ENCODE assay signal across 1 cellular context in the genomic region with DNA sequence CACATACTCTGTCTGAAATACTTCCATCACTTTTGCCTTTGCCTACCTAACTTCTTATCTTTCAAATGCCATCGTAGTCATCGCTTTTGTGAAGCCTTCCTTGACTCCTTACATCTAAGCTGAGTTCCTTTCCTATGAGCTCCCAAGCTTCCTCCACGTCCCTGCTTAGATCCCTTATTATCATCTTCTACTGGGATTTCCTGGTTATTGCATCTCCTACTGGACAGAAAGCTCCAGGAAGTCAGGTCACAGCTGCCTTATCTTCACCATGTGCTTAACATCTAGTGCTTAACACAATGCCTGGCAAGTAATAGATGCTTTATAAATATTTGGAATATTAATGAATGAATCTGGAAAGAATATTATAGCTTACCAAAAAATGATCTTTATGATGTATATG.
TF ChIP-seq lines count a peak whose summit lies in the region.

No MANE protein-coding gene starts in this region.

TF ChIP-seq in HCT116, 20 proteins besides CTCF, POLR2A, EP300 and RAD21:
- TF ChIP-seq, protein P1, sequence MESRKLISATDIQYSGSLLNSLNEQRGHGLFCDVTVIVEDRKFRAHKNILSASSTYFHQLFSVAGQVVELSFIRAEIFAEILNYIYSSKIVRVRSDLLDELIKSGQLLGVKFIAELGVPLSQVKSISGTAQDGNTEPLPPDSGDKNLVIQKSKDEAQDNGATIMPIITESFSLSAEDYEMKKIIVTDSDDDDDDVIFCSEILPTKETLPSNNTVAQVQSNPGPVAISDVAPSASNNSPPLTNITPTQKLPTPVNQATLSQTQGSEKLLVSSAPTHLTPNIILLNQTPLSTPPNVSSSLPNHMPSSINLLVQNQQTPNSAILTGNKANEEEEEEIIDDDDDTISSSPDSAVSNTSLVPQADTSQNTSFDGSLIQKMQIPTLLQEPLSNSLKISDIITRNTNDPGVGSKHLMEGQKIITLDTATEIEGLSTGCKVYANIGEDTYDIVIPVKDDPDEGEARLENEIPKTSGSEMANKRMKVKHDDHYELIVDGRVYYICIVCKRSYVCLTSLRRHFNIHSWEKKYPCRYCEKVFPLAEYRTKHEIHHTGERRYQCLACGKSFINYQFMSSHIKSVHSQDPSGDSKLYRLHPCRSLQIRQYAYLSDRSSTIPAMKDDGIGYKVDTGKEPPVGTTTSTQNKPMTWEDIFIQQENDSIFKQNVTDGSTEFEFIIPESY (IDR thresholded peaks at IDR 0.05; ENCODE audit: extremely low read depth, insufficient replicate concordance, low read length), result no peak
- TF ChIP-seq YY1 (IDR thresholded peaks at IDR 0.05; ENCODE audit: extremely low read depth, insufficient replicate concordance, low read depth, low read length) (no peak), EZH2phosphoT487 (IDR thresholded peaks at IDR 0.05; ENCODE audit: borderline replicate concordance) (no peak), CBX3 (IDR thresholded peaks at IDR 0.05; ENCODE audit: low read depth) (no peak)
- TF ChIP-seq, protein P2, sequence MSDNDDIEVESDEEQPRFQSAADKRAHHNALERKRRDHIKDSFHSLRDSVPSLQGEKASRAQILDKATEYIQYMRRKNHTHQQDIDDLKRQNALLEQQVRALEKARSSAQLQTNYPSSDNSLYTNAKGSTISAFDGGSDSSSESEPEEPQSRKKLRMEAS (IDR thresholded peaks at IDR 0.05), result 0 out of 2 replicates have a peak, but pooled peaks have one; percentile 27
